ENCODE assay signal across 31 cellular contexts in genomic region chr20:33393609-33394008, GRCh38.
"Had no signal": no experiment of that assay in that cellular context is flagged by ENCODE, and none has a peak within 500 bp of the region (broad histone marks: within the 10 kb centered on the region; RNA-seq: fewer than 3 reads in every experiment).

No MANE protein-coding gene starts in this region.

- H3K27ac Mint-ChIP-seq: activated B cell treated with CpG ODN at 0.5 μM for 24 hours; activated naive CD8-positive, alpha-beta T cell; activated T-helper 2 cell treated with anti-CD3 and anti-CD28 coated beads, Interferon-gamma antibody, Interleukin-2, Interleukin-4, amounts not matched to agents 10 μg/mL and 5 μg/mL and 100 μg/mL, durations not matched to agents 14 hours and 24 hours and 36 hours; natural killer cell; stimulated activated memory B cell treated with anti-CD40 and anti-IgM and Interleukin-4, amounts not matched to agents 10 μg/mL and 1 μg/mL and 100 μg/mL, for 72 hours; T-helper 1 cell treated with Interleukin-12 subunit alpha and Interleukin-12 subunit beta and Interleukin-4 antibody, amounts not matched to agents 30 μg/mL and 1 μg/mL, for 36 hours had no signal

- H3K4me3 Mint-ChIP-seq: activated B cell treated with CpG ODN at 0.5 μM for 24 hours; activated naive CD8-positive, alpha-beta T cell; activated T-cell treated with anti-CD3 and anti-CD28 coated beads, Interleukin-2, amount 50 U/mL, for 4 hours; immature natural killer cell; natural killer cell; stimulated activated memory B cell treated with anti-CD40 and anti-IgM and Interleukin-4, amounts not matched to agents 10 μg/mL and 1 μg/mL and 100 μg/mL, for 72 hours; T-helper 1 cell treated with Interleukin-12 subunit alpha and Interleukin-12 subunit beta and Interleukin-4 antibody, amounts not matched to agents 30 μg/mL and 1 μg/mL, for 36 hours had no signal

- ATAC-seq: activated T-cell treated with anti-CD3 and anti-CD28 coated beads, Interleukin-2, amount 50 U/mL, for 4 hours; left lung; natural killer cell; stimulated activated memory B cell treated with anti-CD40 and anti-IgM and Interleukin-4, amounts not matched to agents 10 μg/mL and 1 μg/mL and 100 μg/mL, for 72 hours had no signal

- H3K9me3 Mint-ChIP-seq: activated B cell treated with CpG ODN at 0.5 μM for 24 hours; activated T-cell treated with anti-CD3 and anti-CD28 coated beads, Interleukin-2, amount 50 U/mL, for 4 hours; activated T-helper 2 cell treated with anti-CD3 and anti-CD28 coated beads, Interferon-gamma antibody, Interleukin-2, Interleukin-4, amounts not matched to agents 10 μg/mL and 5 μg/mL and 100 μg/mL, durations not matched to agents 14 hours and 24 hours and 36 hours; immature natural killer cell; natural killer cell; stimulated activated memory B cell treated with anti-CD40 and anti-IgM and Interleukin-4, amounts not matched to agents 10 μg/mL and 1 μg/mL and 100 μg/mL, for 72 hours; T-helper 1 cell treated with Interleukin-12 subunit alpha and Interleukin-12 subunit beta and Interleukin-4 antibody, amounts not matched to agents 30 μg/mL and 1 μg/mL, for 36 hours had no signal

- H3K27ac ChIP-seq: breast epithelium, epithelial cell of prostate, hepatocyte, left lung, neutrophil, ovary, psoas muscle, right atrium auricular region, skin epidermis, stomach, suprapubic skin, tibial nerve had no signal

- H3K36me3 ChIP-seq: breast epithelium, ovary had no signal

- H3K4me1 ChIP-seq: breast epithelium, left lung, psoas muscle, right atrium auricular region, suprapubic skin had no signal

- H3K27me3 Mint-ChIP-seq: activated B cell treated with CpG ODN at 0.5 μM for 24 hours; activated naive CD8-positive, alpha-beta T cell; stimulated activated memory B cell treated with anti-CD40 and anti-IgM and Interleukin-4, amounts not matched to agents 10 μg/mL and 1 μg/mL and 100 μg/mL, for 72 hours had no signal

- DNase-seq: activated B cell treated with CpG ODN at 0.5 μM for 24 hours; activated CD4-positive, alpha-beta T cell treated with anti-CD3 and anti-CD28 coated beads for 4 hours; activated CD4-positive, alpha-beta T cell treated with anti-CD3 and anti-CD28 coated beads, Interleukin-2, amount 50 U/mL, for 48 hours; activated CD8-positive, alpha-beta memory T cell treated with anti-CD3 and anti-CD28 coated beads, Interleukin-2, amount 50 U/mL, for 48 hours; activated naive CD4-positive, alpha-beta T cell; activated T-cell treated with anti-CD3 and anti-CD28 coated beads, Interleukin-2, amount 50 U/mL, for 4 hours; cortex of kidney; foreskin melanocyte; glutamatergic neuron; immature natural killer cell; kidney glomerular epithelial cell; left lung; midbrain; natural killer cell; ovary; psoas muscle; stimulated activated CD4-positive, alpha-beta T cell treated with anti-CD3 and anti-CD28 coated beads, Interleukin-2, amount 100 ng/mL, for 24 hours; stomach had no signal

- H3K4me2 ChIP-seq: hepatocyte had no signal

- H3K27me3 ChIP-seq: breast epithelium, hepatocyte, left lung, neutrophil, ovary, right atrium auricular region, stomach, suprapubic skin, tibial nerve had no signal

- H3K4me3 ChIP-seq: breast epithelium, hepatocyte, left lung, lung, ovary, psoas muscle, right atrium auricular region, skin epidermis, stomach, suprapubic skin, tibial nerve had no signal
